Comparison of ENCODE assay signal across 1 cellular context in the genomic region with DNA sequence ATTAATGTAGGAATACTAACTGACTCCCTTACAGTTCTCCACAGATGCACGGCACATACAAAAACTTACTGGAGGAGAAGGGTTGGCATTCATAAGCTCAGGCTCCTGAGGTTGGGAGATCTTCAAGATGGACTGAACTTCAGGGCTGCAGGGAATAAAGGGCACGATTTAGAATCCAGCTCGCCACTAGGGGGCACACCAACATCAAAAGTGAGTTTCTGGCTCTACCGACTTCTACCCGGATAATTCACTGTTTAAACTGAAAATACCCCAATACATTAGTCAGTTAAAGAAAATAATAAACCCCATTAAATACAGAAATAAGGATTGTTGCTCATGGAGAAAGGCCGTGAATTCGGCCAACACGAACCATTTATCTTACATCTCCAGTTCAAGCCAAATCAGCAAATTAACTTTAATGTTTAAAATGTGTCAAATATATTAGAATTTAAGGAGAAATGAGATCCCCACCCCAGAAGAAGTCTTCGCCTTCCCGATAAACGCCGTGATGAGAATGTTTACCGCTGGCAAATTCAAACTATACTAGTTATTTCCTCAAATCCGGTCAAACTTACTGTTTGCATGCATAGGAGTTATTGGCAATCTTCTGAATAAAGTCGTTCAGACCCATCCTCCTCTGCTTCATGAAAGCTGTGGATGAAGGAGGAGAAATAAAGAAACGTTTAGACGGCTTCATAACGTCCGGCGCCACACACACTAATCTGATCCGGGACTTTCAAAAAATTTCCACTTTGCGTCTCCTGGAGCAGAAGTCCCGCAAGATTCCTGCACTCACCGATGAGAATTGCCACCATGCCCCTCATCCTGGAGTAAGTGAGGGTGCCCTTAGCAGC.
TF ChIP-seq lines count a peak whose summit lies in the region.

No MANE protein-coding gene starts in this region.

TF ChIP-seq in HepG2, 621 proteins besides CTCF, POLR2A, EP300 and RAD21 (continued from another document and continues in another):
- TF ChIP-seq, protein P1, sequence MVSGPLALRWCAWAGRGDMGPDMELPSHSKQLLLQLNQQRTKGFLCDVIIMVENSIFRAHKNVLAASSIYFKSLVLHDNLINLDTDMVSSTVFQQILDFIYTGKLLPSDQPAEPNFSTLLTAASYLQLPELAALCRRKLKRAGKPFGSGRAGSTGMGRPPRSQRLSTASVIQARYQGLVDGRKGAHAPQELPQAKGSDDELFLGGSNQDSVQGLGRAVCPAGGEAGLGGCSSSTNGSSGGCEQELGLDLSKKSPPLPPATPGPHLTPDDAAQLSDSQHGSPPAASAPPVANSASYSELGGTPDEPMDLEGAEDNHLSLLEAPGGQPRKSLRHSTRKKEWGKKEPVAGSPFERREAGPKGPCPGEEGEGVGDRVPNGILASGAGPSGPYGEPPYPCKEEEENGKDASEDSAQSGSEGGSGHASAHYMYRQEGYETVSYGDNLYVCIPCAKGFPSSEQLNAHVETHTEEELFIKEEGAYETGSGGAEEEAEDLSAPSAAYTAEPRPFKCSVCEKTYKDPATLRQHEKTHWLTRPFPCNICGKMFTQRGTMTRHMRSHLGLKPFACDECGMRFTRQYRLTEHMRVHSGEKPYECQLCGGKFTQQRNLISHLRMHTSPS (CRISPR knock-in tag; IDR thresholded peaks at IDR 0.05; ENCODE audit: low read depth), result 0 out of 2 replicates have a peak, but pooled peaks have one; percentile 48
- TF ChIP-seq, protein P2, sequence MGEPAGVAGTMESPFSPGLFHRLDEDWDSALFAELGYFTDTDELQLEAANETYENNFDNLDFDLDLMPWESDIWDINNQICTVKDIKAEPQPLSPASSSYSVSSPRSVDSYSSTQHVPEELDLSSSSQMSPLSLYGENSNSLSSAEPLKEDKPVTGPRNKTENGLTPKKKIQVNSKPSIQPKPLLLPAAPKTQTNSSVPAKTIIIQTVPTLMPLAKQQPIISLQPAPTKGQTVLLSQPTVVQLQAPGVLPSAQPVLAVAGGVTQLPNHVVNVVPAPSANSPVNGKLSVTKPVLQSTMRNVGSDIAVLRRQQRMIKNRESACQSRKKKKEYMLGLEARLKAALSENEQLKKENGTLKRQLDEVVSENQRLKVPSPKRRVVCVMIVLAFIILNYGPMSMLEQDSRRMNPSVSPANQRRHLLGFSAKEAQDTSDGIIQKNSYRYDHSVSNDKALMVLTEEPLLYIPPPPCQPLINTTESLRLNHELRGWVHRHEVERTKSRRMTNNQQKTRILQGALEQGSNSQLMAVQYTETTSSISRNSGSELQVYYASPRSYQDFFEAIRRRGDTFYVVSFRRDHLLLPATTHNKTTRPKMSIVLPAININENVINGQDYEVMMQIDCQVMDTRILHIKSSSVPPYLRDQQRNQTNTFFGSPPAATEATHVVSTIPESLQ (CRISPR knock-in tag; conservative IDR thresholded peaks at IDR 0.05), result no peak
- TF ChIP-seq MTA1 (CRISPR knock-in tag; IDR thresholded peaks at IDR 0.05; ENCODE audit: borderline replicate concordance) (no peak), ZNF674 (CRISPR knock-in tag; IDR thresholded peaks at IDR 0.05; ENCODE audit: low read depth) (no peak), CCDC6 (CRISPR knock-in tag; IDR thresholded peaks at IDR 0.05) (peak; percentile 19; the same call in 1 of the 2 replicates), ZBTB1 (CRISPR knock-in tag; IDR thresholded peaks at IDR 0.05; ENCODE audit: borderline replicate concordance) (no peak), FOXC1 (CRISPR knock-in tag; IDR thresholded peaks at IDR 0.05; ENCODE audit: borderline replicate concordance) (no peak), ZNF143 (CRISPR knock-in tag; IDR thresholded peaks at IDR 0.05) (no peak), SIN3A (IDR thresholded peaks at IDR 0.05; ENCODE audit: borderline replicate concordance, low read depth, low read length) (0 out of 2 replicates have a peak, but pooled peaks have one; percentile 44), HDAC1 (CRISPR knock-in tag; IDR thresholded peaks at IDR 0.05) (no peak; the same call in 1 of the 2 replicates), ZNF891 (CRISPR knock-in tag; IDR thresholded peaks at IDR 0.05) (no peak), ZFY (CRISPR knock-in tag; IDR thresholded peaks at IDR 0.05) (no peak), NFRKB (IDR thresholded peaks at IDR 0.05) (no peak), ZNF792 (CRISPR knock-in tag; IDR thresholded peaks at IDR 0.05) (peak; percentile 29; the same call in 1 of the 2 replicates), TOPORS (CRISPR knock-in tag; IDR thresholded peaks at IDR 0.05) (no peak; the same call in 1 of the 2 replicates), ZNF883 (CRISPR knock-in tag; IDR thresholded peaks at IDR 0.05; ENCODE audit: not compliant biosample characterization) (no peak), PHF21A (CRISPR knock-in tag; IDR thresholded peaks at IDR 0.05) (no peak; the same call in 1 of the 2 replicates), HMG20A (CRISPR knock-in tag; IDR thresholded peaks at IDR 0.05; ENCODE audit: borderline replicate concordance) (no peak; the same call in 1 of the 2 replicates), RORA (CRISPR knock-in tag; IDR thresholded peaks at IDR 0.05) (peak; percentile 57; the same call in 1 of the 2 replicates), ZNF530 (CRISPR knock-in tag; IDR thresholded peaks at IDR 0.05; ENCODE audit: low read depth) (no peak), ZNF260 (CRISPR knock-in tag; IDR thresholded peaks at IDR 0.05; ENCODE audit: borderline replicate concordance, low read depth) (no peak), ZNF709 (CRISPR knock-in tag; IDR thresholded peaks at IDR 0.05) (no peak), ZKSCAN1 (IDR thresholded peaks at IDR 0.05; ENCODE audit: low read length) (no peak), SRY (CRISPR knock-in tag; IDR thresholded peaks at IDR 0.05) (no peak), RFXANK (CRISPR knock-in tag; IDR thresholded peaks at IDR 0.05) (0 out of 2 replicates have a peak, but pooled peaks have one; percentile 26), PRMT3 (CRISPR knock-in tag; IDR thresholded peaks at IDR 0.05; ENCODE audit: borderline replicate concordance, low read depth) (peak; percentile 4; the same call in 1 of the 2 replicates), SNAPC2 (CRISPR knock-in tag; IDR thresholded peaks at IDR 0.05) (no peak), GATAD1 (CRISPR knock-in tag; IDR thresholded peaks at IDR 0.05) (peak; percentile 40; the same call in 1 of the 2 replicates)
- TF ChIP-seq, protein P3, sequence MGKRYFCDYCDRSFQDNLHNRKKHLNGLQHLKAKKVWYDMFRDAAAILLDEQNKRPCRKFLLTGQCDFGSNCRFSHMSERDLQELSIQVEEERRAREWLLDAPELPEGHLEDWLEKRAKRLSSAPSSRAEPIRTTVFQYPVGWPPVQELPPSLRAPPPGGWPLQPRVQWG (CRISPR knock-in tag; IDR thresholded peaks at IDR 0.05; ENCODE audit: borderline replicate concordance, low read depth), result 0 out of 2 replicates have a peak, but pooled peaks have one; percentile 15
- TF ChIP-seq, protein P4, sequence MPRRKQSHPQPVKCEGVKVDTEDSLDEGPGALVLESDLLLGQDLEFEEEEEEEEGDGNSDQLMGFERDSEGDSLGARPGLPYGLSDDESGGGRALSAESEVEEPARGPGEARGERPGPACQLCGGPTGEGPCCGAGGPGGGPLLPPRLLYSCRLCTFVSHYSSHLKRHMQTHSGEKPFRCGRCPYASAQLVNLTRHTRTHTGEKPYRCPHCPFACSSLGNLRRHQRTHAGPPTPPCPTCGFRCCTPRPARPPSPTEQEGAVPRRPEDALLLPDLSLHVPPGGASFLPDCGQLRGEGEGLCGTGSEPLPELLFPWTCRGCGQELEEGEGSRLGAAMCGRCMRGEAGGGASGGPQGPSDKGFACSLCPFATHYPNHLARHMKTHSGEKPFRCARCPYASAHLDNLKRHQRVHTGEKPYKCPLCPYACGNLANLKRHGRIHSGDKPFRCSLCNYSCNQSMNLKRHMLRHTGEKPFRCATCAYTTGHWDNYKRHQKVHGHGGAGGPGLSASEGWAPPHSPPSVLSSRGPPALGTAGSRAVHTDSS (CRISPR knock-in tag; conservative IDR thresholded peaks at IDR 0.05), result no peak
- TF ChIP-seq, protein P5, sequence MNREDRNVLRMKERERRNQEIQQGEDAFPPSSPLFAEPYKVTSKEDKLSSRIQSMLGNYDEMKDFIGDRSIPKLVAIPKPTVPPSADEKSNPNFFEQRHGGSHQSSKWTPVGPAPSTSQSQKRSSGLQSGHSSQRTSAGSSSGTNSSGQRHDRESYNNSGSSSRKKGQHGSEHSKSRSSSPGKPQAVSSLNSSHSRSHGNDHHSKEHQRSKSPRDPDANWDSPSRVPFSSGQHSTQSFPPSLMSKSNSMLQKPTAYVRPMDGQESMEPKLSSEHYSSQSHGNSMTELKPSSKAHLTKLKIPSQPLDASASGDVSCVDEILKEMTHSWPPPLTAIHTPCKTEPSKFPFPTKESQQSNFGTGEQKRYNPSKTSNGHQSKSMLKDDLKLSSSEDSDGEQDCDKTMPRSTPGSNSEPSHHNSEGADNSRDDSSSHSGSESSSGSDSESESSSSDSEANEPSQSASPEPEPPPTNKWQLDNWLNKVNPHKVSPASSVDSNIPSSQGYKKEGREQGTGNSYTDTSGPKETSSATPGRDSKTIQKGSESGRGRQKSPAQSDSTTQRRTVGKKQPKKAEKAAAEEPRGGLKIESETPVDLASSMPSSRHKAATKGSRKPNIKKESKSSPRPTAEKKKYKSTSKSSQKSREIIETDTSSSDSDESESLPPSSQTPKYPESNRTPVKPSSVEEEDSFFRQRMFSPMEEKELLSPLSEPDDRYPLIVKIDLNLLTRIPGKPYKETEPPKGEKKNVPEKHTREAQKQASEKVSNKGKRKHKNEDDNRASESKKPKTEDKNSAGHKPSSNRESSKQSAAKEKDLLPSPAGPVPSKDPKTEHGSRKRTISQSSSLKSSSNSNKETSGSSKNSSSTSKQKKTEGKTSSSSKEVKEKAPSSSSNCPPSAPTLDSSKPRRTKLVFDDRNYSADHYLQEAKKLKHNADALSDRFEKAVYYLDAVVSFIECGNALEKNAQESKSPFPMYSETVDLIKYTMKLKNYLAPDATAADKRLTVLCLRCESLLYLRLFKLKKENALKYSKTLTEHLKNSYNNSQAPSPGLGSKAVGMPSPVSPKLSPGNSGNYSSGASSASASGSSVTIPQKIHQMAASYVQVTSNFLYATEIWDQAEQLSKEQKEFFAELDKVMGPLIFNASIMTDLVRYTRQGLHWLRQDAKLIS (CRISPR knock-in tag; IDR thresholded peaks at IDR 0.05), result no peak
- TF ChIP-seq, protein P6, sequence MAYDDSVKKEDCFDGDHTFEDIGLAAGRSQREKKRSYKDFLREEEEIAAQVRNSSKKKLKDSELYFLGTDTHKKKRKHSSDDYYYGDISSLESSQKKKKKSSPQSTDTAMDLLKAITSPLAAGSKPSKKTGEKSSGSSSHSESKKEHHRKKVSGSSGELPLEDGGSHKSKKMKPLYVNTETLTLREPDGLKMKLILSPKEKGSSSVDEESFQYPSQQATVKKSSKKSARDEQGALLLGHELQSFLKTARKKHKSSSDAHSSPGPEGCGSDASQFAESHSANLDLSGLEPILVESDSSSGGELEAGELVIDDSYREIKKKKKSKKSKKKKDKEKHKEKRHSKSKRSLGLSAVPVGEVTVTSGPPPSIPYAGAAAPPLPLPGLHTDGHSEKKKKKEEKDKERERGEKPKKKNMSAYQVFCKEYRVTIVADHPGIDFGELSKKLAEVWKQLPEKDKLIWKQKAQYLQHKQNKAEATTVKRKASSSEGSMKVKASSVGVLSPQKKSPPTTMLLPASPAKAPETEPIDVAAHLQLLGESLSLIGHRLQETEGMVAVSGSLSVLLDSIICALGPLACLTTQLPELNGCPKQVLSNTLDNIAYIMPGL (CRISPR knock-in tag; IDR thresholded peaks at IDR 0.05; ENCODE audit: borderline replicate concordance in 1 of 2, low read depth in 1 of 2), result peak in 1 of 2 experiments; percentile 85
- TF ChIP-seq, protein P7, sequence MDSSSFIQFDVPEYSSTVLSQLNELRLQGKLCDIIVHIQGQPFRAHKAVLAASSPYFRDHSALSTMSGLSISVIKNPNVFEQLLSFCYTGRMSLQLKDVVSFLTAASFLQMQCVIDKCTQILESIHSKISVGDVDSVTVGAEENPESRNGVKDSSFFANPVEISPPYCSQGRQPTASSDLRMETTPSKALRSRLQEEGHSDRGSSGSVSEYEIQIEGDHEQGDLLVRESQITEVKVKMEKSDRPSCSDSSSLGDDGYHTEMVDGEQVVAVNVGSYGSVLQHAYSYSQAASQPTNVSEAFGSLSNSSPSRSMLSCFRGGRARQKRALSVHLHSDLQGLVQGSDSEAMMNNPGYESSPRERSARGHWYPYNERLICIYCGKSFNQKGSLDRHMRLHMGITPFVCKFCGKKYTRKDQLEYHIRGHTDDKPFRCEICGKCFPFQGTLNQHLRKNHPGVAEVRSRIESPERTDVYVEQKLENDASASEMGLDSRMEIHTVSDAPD (CRISPR knock-in tag; IDR thresholded peaks at IDR 0.05), result no peak
- TF ChIP-seq, protein P8, sequence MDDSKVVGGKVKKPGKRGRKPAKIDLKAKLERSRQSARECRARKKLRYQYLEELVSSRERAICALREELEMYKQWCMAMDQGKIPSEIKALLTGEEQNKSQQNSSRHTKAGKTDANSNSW (CRISPR knock-in tag; IDR thresholded peaks at IDR 0.05; ENCODE audit: borderline replicate concordance), result no peak
- TF ChIP-seq, protein P9, sequence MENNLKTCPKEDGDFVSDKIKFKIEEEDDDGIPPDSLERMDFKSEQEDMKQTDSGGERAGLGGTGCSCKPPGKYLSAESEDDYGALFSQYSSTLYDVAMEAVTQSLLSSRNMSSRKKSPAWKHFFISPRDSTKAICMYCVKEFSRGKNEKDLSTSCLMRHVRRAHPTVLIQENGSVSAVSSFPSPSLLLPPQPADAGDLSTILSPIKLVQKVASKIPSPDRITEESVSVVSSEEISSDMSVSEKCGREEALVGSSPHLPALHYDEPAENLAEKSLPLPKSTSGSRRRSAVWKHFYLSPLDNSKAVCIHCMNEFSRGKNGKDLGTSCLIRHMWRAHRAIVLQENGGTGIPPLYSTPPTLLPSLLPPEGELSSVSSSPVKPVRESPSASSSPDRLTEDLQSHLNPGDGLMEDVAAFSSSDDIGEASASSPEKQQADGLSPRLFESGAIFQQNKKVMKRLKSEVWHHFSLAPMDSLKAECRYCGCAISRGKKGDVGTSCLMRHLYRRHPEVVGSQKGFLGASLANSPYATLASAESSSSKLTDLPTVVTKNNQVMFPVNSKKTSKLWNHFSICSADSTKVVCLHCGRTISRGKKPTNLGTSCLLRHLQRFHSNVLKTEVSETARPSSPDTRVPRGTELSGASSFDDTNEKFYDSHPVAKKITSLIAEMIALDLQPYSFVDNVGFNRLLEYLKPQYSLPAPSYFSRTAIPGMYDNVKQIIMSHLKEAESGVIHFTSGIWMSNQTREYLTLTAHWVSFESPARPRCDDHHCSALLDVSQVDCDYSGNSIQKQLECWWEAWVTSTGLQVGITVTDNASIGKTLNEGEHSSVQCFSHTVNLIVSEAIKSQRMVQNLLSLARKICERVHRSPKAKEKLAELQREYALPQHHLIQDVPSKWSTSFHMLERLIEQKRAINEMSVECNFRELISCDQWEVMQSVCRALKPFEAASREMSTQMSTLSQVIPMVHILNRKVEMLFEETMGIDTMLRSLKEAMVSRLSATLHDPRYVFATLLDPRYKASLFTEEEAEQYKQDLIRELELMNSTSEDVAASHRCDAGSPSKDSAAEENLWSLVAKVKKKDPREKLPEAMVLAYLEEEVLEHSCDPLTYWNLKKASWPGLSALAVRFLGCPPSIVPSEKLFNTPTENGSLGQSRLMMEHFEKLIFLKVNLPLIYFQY (CRISPR knock-in tag; IDR thresholded peaks at IDR 0.05; ENCODE audit: borderline replicate concordance), result no peak
- TF ChIP-seq, protein P10, sequence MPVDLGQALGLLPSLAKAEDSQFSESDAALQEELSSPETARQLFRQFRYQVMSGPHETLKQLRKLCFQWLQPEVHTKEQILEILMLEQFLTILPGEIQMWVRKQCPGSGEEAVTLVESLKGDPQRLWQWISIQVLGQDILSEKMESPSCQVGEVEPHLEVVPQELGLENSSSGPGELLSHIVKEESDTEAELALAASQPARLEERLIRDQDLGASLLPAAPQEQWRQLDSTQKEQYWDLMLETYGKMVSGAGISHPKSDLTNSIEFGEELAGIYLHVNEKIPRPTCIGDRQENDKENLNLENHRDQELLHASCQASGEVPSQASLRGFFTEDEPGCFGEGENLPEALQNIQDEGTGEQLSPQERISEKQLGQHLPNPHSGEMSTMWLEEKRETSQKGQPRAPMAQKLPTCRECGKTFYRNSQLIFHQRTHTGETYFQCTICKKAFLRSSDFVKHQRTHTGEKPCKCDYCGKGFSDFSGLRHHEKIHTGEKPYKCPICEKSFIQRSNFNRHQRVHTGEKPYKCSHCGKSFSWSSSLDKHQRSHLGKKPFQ (CRISPR knock-in tag; IDR thresholded peaks at IDR 0.05; ENCODE audit: insufficient replicate concordance), result peak; percentile 8
